Comparison of ENCODE assay signal across 24 cellular contexts in genomic region chr14:103931422-103931821, GRCh38. TPM values are rescaled to one million over a fixed set of nuclear protein-coding genes. Genes with fewer than 3 reads are reported as not detected.
DNase-seq lines count a peak whose midpoint lies in the region; ATAC-seq and TF ChIP-seq lines count a peak whose summit lies in the region.
"Had no signal": no experiment of that assay in that cellular context is flagged by ENCODE, and none has a peak within 500 bp of the region (broad histone marks: within the 10 kb centered on the region; RNA-seq: fewer than 3 reads in every experiment).

No MANE protein-coding gene starts in this region.

- no peak overlapping the region for H3K27ac ChIP-seq in uterus
- H3K27ac ChIP-seq: KMS-11, pancreas, sigmoid colon, thoracic aorta had no signal

- no peaks in the 10 kb centered on the region for H3K4me1 ChIP-seq in uterus
- H3K4me1 ChIP-seq: pancreas, sigmoid colon had no signal

- no peaks in the 10 kb centered on the region for H3K9me3 Mint-ChIP-seq in activated naive CD8-positive, alpha-beta T cell treated with anti-CD3 and anti-CD28 coated beads, Interleukin-2, amount 10 ng/mL, durations not matched to agents 7 days and 5 days
- no peaks in the 10 kb centered on the region for H3K9me3 Mint-ChIP-seq in activated T-helper 1 cell treated with anti-CD3 and anti-CD28 coated beads, Interleukin-12 subunit alpha, Interleukin-12 subunit beta, Interleukin-2, Interleukin-4 antibody, amounts not matched to agents 30 ng/mL and 10 ng/mL and 1 ng/mL, durations not matched to agents 14 hours and 24 hours and 36 hours
- H3K9me3 Mint-ChIP-seq: activated T-helper 2 cell treated with anti-CD3 and anti-CD28 coated beads, Interferon-gamma antibody, Interleukin-2, Interleukin-4, amounts not matched to agents 10 μg/mL and 5 μg/mL and 100 μg/mL, durations not matched to agents 14 hours and 24 hours and 36 hours; CD4-positive, alpha-beta memory T cell; natural killer cell had no signal

- no peak for TF ChIP-seq POLR2A in uterus (IDR thresholded peaks at IDR 0.05)

- ATAC-seq in left ventricle myocardium superior, result peak; percentile 38
- ATAC-seq in left cardiac atrium, result no peak
- peak; percentile 29 for ATAC-seq in activated naive CD8-positive, alpha-beta T cell treated with anti-CD3 and anti-CD28 coated beads, Interleukin-2, amount 10 ng/mL, durations not matched to agents 7 days and 5 days (ENCODE audit: low read depth)
- ATAC-seq in HG03095 (IDR thresholded peaks at IDR 0.05; ENCODE audit: unreplicated experiment), result no peak
- no peak for ATAC-seq in HG02571 (IDR thresholded peaks at IDR 0.05; ENCODE audit: unreplicated experiment)
- ATAC-seq: left colon, pancreas had no signal

- DNase-seq in left ventricle myocardium superior, result no peak
- DNase-seq in left cardiac atrium, result no peak
- DNase-seq in NOMO-1 treated with dmso at 0.1 percent for 144 hours (lab: John Stamatoyannopoulos, UW; ENCODE audit: unreplicated experiment), result peak; percentile 88
- DNase-seq in activated naive CD8-positive, alpha-beta T cell treated with anti-CD3 and anti-CD28 coated beads, Interleukin-2, amount 10 ng/mL, durations not matched to agents 7 days and 5 days, result no peak
- DNase-seq in activated T-helper 1 cell treated with anti-CD3 and anti-CD28 coated beads, Interleukin-12 subunit alpha, Interleukin-12 subunit beta, Interleukin-2, Interleukin-4 antibody, amounts not matched to agents 30 ng/mL and 10 ng/mL and 1 ng/mL, durations not matched to agents 14 hours and 24 hours and 36 hours (ENCODE audit: low spot score), result no peak
- no peak for DNase-seq in uterus
- DNase-seq: activated CD4-positive, alpha-beta T cell treated with anti-CD3 and anti-CD28 coated beads, Interleukin-2, amount 50 U/mL, for 4 hours; amygdala; CD4-positive, alpha-beta memory T cell; cortex of kidney; GDM1; left colon; natural killer cell; NCI-H510A treated with DMSO at 0.1 percent for 48 hours; pancreas; SHP77; sigmoid colon had no signal

- H3K4me3 Mint-ChIP-seq in activated naive CD8-positive, alpha-beta T cell treated with anti-CD3 and anti-CD28 coated beads, Interleukin-2, amount 10 ng/mL, durations not matched to agents 7 days and 5 days, result no peak overlapping the region
- no peak overlapping the region for H3K4me3 Mint-ChIP-seq in activated T-helper 1 cell treated with anti-CD3 and anti-CD28 coated beads, Interleukin-12 subunit alpha, Interleukin-12 subunit beta, Interleukin-2, Interleukin-4 antibody, amounts not matched to agents 30 ng/mL and 10 ng/mL and 1 ng/mL, durations not matched to agents 14 hours and 24 hours and 36 hours
- H3K4me3 Mint-ChIP-seq: CD4-positive, alpha-beta memory T cell; natural killer cell had no signal

- peaks cover 19% of the 10 kb centered on the region for H3K4me1 Mint-ChIP-seq in activated naive CD8-positive, alpha-beta T cell treated with anti-CD3 and anti-CD28 coated beads, Interleukin-2, amount 10 ng/mL, durations not matched to agents 7 days and 5 days
- no peaks in the 10 kb centered on the region for H3K4me1 Mint-ChIP-seq in activated T-helper 1 cell treated with anti-CD3 and anti-CD28 coated beads, Interleukin-12 subunit alpha, Interleukin-12 subunit beta, Interleukin-2, Interleukin-4 antibody, amounts not matched to agents 30 ng/mL and 10 ng/mL and 1 ng/mL, durations not matched to agents 14 hours and 24 hours and 36 hours (ENCODE audit: low read depth)
- H3K4me1 Mint-ChIP-seq: natural killer cell had no signal

- no peaks in the 10 kb centered on the region for H3K36me3 ChIP-seq in uterus
- H3K36me3 ChIP-seq: pancreas, sigmoid colon, thoracic aorta had no signal

- intact Hi-C loops in left ventricle myocardium superior (cut with micrococcal nuclease) (no loop called here), left cardiac atrium (cut with DNase I) (no loop called here), uterus (cut with DNase I; ENCODE audit: low total_unique reads) (no loop called here)
- intact Hi-C loops in activated T-helper 1 cell treated with anti-CD3 and anti-CD28 coated beads, Interleukin-12 subunit alpha, Interleukin-12 subunit beta, Interleukin-2, Interleukin-4 antibody, amounts not matched to agents 30 ng/mL and 10 ng/mL and 1 ng/mL, durations not matched to agents 14 hours and 24 hours and 36 hours (cut with micrococcal nuclease), result no loop called here

- no peak overlapping the region for H3K4me3 ChIP-seq in uterus
- H3K4me3 ChIP-seq: pancreas, sigmoid colon, thoracic aorta had no signal

- POLR2A ChIA-PET in activated naive CD8-positive, alpha-beta T cell treated with anti-CD3 and anti-CD28 coated beads, Interleukin-2, amount 10 ng/mL, durations not matched to agents 7 days and 5 days (lab: Charles Lee), result interaction anchor here (0.7 kb wide), 1 partner anchor 137 kb away, joined by 3 read pairs; no protein-coding TSS in a partner anchor

- no peak for TF ChIP-seq CTCF in uterus (IDR thresholded peaks at IDR 0.05)

- H3K36me3 Mint-ChIP-seq in activated naive CD8-positive, alpha-beta T cell treated with anti-CD3 and anti-CD28 coated beads, Interleukin-2, amount 10 ng/mL, durations not matched to agents 7 days and 5 days, result no peaks in the 10 kb centered on the region
- no peaks in the 10 kb centered on the region for H3K36me3 Mint-ChIP-seq in activated T-helper 1 cell treated with anti-CD3 and anti-CD28 coated beads, Interleukin-12 subunit alpha, Interleukin-12 subunit beta, Interleukin-2, Interleukin-4 antibody, amounts not matched to agents 30 ng/mL and 10 ng/mL and 1 ng/mL, durations not matched to agents 14 hours and 24 hours and 36 hours (ENCODE audit: low read depth)
- H3K36me3 Mint-ChIP-seq: CD4-positive, alpha-beta memory T cell; natural killer cell had no signal

- peak overlapping the region; percentile 3 for H3K27ac Mint-ChIP-seq in activated naive CD8-positive, alpha-beta T cell treated with anti-CD3 and anti-CD28 coated beads, Interleukin-2, amount 10 ng/mL, durations not matched to agents 7 days and 5 days
- H3K27ac Mint-ChIP-seq in activated T-helper 1 cell treated with anti-CD3 and anti-CD28 coated beads, Interleukin-12 subunit alpha, Interleukin-12 subunit beta, Interleukin-2, Interleukin-4 antibody, amounts not matched to agents 30 ng/mL and 10 ng/mL and 1 ng/mL, durations not matched to agents 14 hours and 24 hours and 36 hours, result no peak overlapping the region
- H3K27ac Mint-ChIP-seq: activated T-helper 2 cell treated with anti-CD3 and anti-CD28 coated beads, Interferon-gamma antibody, Interleukin-2, Interleukin-4, amounts not matched to agents 10 μg/mL and 5 μg/mL and 100 μg/mL, durations not matched to agents 14 hours and 24 hours and 36 hours; natural killer cell had no signal

- H3K27me3 Mint-ChIP-seq in activated naive CD8-positive, alpha-beta T cell treated with anti-CD3 and anti-CD28 coated beads, Interleukin-2, amount 10 ng/mL, durations not matched to agents 7 days and 5 days, result no peaks in the 10 kb centered on the region
- peaks cover 9% of the 10 kb centered on the region for H3K27me3 Mint-ChIP-seq in activated T-helper 1 cell treated with anti-CD3 and anti-CD28 coated beads, Interleukin-12 subunit alpha, Interleukin-12 subunit beta, Interleukin-2, Interleukin-4 antibody, amounts not matched to agents 30 ng/mL and 10 ng/mL and 1 ng/mL, durations not matched to agents 14 hours and 24 hours and 36 hours (ENCODE audit: insufficient read depth)
- H3K27me3 Mint-ChIP-seq: CD4-positive, alpha-beta memory T cell had no signal

- no peaks in the 10 kb centered on the region for H3K27me3 ChIP-seq in uterus
- H3K27me3 ChIP-seq: pancreas had no signal

- no peaks in the 10 kb centered on the region for H3K9me3 ChIP-seq in uterus
- H3K9me3 ChIP-seq: pancreas, sigmoid colon, thoracic aorta had no signal

RNA-seq across cellular contexts. Expression of gene TDRD9, which starts 3.2 kb away (rescaled TPM):
- total RNA-seq in left ventricle myocardium superior (2.2 TPM), left cardiac atrium (10 to 100 TPM in 1 of 2 donors, 1 to 10 TPM in 1; 3.5 to 12.1 TPM), uterus (1 to 10 TPM in 1 of 4 donors, under 1 TPM in 1, not detected in 2; 0.85 to 1.8 TPM)
- under 1 TPM; 0.33 to 0.62 TPM for total RNA-seq in activated naive CD8-positive, alpha-beta T cell treated with anti-CD3 and anti-CD28 coated beads, Interleukin-2, amount 10 ng/mL, durations not matched to agents 7 days and 5 days
- total RNA-seq in activated T-helper 1 cell treated with anti-CD3 and anti-CD28 coated beads, Interleukin-12 subunit alpha, Interleukin-12 subunit beta, Interleukin-2, Interleukin-4 antibody, amounts not matched to agents 30 ng/mL and 10 ng/mL and 1 ng/mL, durations not matched to agents 14 hours and 24 hours and 36 hours, result not detected in 2 replicates
- total RNA-seq: activated T-helper 2 cell treated with anti-CD3 and anti-CD28 coated beads, Interferon-gamma antibody, Interleukin-2, Interleukin-4, amounts not matched to agents 10 μg/mL and 5 μg/mL and 100 μg/mL, durations not matched to agents 14 hours and 24 hours and 36 hours; T-helper 1 cell treated with Interleukin-12 subunit alpha and Interleukin-12 subunit beta and Interleukin-4 antibody, amounts not matched to agents 30 ng/mL and 1 ng/mL, for 36 hours had no signal

RNA-seq across cellular contexts. Expression of gene RD3L, which starts 10.9 kb away (rescaled TPM):
- 29.8 TPM for total RNA-seq in left ventricle myocardium superior
- total RNA-seq in left cardiac atrium, result 10 to 100 TPM; 11.6 to 14.9 TPM
- total RNA-seq in activated naive CD8-positive, alpha-beta T cell treated with anti-CD3 and anti-CD28 coated beads, Interleukin-2, amount 10 ng/mL, durations not matched to agents 7 days and 5 days, result not detected
- total RNA-seq in activated T-helper 1 cell treated with anti-CD3 and anti-CD28 coated beads, Interleukin-12 subunit alpha, Interleukin-12 subunit beta, Interleukin-2, Interleukin-4 antibody, amounts not matched to agents 30 ng/mL and 10 ng/mL and 1 ng/mL, durations not matched to agents 14 hours and 24 hours and 36 hours, result not detected in 2 replicates
- total RNA-seq in uterus, result not detected
- total RNA-seq: activated T-helper 2 cell treated with anti-CD3 and anti-CD28 coated beads, Interferon-gamma antibody, Interleukin-2, Interleukin-4, amounts not matched to agents 10 μg/mL and 5 μg/mL and 100 μg/mL, durations not matched to agents 14 hours and 24 hours and 36 hours; CD4-positive, alpha-beta memory T cell; left colon; mesenteric fat pad; natural killer cell; pancreas; sigmoid colon; T-helper 1 cell treated with Interleukin-12 subunit alpha and Interleukin-12 subunit beta and Interleukin-4 antibody, amounts not matched to agents 30 ng/mL and 1 ng/mL, for 36 hours; thoracic aorta had no signal

Comparison
In these comparisons a context has a peak if more than half of its experiments do, and no peak if none do; other contexts are left out.
1. ATAC-seq: peak in left ventricle myocardium superior (single experiment) and activated naive CD8-positive, alpha-beta T cell treated with anti-CD3 and anti-CD28 coated beads, Interleukin-2, amount 10 ng/mL, durations not matched to agents 7 days and 5 days (single experiment); none in left cardiac atrium (0 of 2), HG03095 (single experiment) and HG02571 (single experiment).
2. RNA of gene RD3L, which starts 10.9 kb away (total RNA-seq): 29.8 TPM in left ventricle myocardium superior (single experiment) and 11.6 to 14.9 TPM in left cardiac atrium; not detected in activated naive CD8-positive, alpha-beta T cell treated with anti-CD3 and anti-CD28 coated beads, Interleukin-2, amount 10 ng/mL, durations not matched to agents 7 days and 5 days, not detected in activated T-helper 1 cell treated with anti-CD3 and anti-CD28 coated beads, Interleukin-12 subunit alpha, Interleukin-12 subunit beta, Interleukin-2, Interleukin-4 antibody, amounts not matched to agents 30 ng/mL and 10 ng/mL and 1 ng/mL, durations not matched to agents 14 hours and 24 hours and 36 hours and not detected in uterus; every median in the first group is over 10 times any median in the second.